7 cellular contexts compared by ENCODE assay signal in the genomic region with DNA sequence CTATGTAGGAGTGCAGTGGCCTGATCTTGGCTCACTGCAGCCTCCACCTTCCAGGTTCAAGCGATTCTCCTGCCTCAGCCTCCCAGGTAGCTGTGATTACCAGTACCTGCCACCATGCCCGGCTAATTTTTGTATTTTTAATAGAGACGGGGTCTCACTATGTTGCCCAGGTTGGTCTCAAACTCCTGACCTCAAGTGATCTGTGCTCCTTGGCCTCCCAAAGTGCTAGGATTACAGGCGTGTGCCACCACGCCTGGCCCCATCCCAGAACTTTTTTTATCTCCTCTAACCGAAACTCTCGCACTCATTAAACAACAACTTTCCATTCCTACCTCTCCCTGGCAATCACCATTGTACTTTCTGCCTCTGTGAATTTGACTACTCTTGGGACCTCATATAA. TPM values are rescaled to one million over a fixed set of nuclear protein-coding genes. Genes with fewer than 3 reads are reported as not detected.
DNase-seq lines count a peak whose midpoint lies in the region; ATAC-seq and TF ChIP-seq lines count a peak whose summit lies in the region.
"Not testable (repeated sequence)": the region's sequence is repeated elsewhere in the genome, so short reads cannot be mapped to it uniquely, and the experiment has no call there.

No MANE protein-coding gene starts in this region.

- not testable (repeated sequence) for H3K27me3 ChIP-seq in CD4-positive, alpha-beta T cell (ENCODE audit: control insufficient read depth, insufficient read depth, low read length)

- CTCF ChIA-PET in CD4-positive, alpha-beta T cell (lab: Charles Lee), result interaction anchor here (1.3 kb wide), 1 partner anchor 68 kb away, joined by 3 read pairs; no protein-coding TSS in a partner anchor
- CTCF ChIA-PET in activated CD4-positive, alpha-beta T cell treated with anti-CD3 and anti-CD28 coated beads for 36 hours (lab: Charles Lee), result interaction anchor here (0.6 to 2.4 kb wide), 3 partner anchors 60 to 158 kb away, joined by 3 to 8 read pairs (median 3); no protein-coding TSS in a partner anchor

- H3K36me3 Mint-ChIP-seq in CD4-positive, alpha-beta T cell (ENCODE audit: low read depth); HFFc6 (ENCODE audit: low read depth); activated CD4-positive, alpha-beta T cell treated with anti-CD3 and anti-CD28 coated beads for 36 hours (ENCODE audit: low read depth); activated T-helper 17 cell treated with anti-CD3 and anti-CD28 coated beads, Interleukin-2, amount 50 U/mL, for 72 hours (ENCODE audit: low read depth); immature natural killer cell; nephron (ENCODE audit: low read depth): not testable (repeated sequence)
- H3K36me3 Mint-ChIP-seq in brain, result peaks cover 22% of the 10 kb centered on the region

- H3K27ac Mint-ChIP-seq in CD4-positive, alpha-beta T cell, result peak overlapping the region; percentile 58
- H3K27ac Mint-ChIP-seq in HFFc6, result peak overlapping the region; percentile 38
- H3K27ac Mint-ChIP-seq in activated CD4-positive, alpha-beta T cell treated with anti-CD3 and anti-CD28 coated beads for 36 hours, result not testable (repeated sequence)
- H3K27ac Mint-ChIP-seq in activated T-helper 17 cell treated with anti-CD3 and anti-CD28 coated beads, Interleukin-2, amount 50 U/mL, for 72 hours, result peak overlapping the region; percentile 29
- H3K27ac Mint-ChIP-seq in brain, result peak overlapping the region in 4 of 5 experiments; percentile 15 to 53 (median 25)
- peak overlapping the region; percentile 16 to 77 (median 36) for H3K27ac Mint-ChIP-seq in immature natural killer cell
- peak overlapping the region in 2 of 3 experiments; percentile 2 to 12 for H3K27ac Mint-ChIP-seq in nephron

- H3K9me3 ChIP-seq in CD4-positive, alpha-beta T cell (ENCODE audit: control insufficient read depth, low read length), result not testable (repeated sequence)

- not testable (repeated sequence) for TF ChIP-seq CTCF in CD4-positive, alpha-beta T cell (IDR thresholded peaks at IDR 0.05); HFFc6 (IDR thresholded peaks at IDR 0.05); brain (conservative IDR thresholded peaks at IDR 0.05); nephron (IDR thresholded peaks at IDR 0.05; ENCODE audit: unreplicated experiment in 3 of 3)

- not testable (repeated sequence) for DNase-seq in CD4-positive, alpha-beta T cell; HFFc6; activated CD4-positive, alpha-beta T cell treated with anti-CD3 and anti-CD28 coated beads for 36 hours; immature natural killer cell

- intact Hi-C loops in CD4-positive, alpha-beta T cell (cut with DNase I, micrococcal nuclease), result loop anchor here (10.0 kb wide), 2 partner anchors 577 to 647 kb away; partner anchors contain the start of gene ETS2 (in 1 of the 2)
- intact Hi-C loops in activated CD4-positive, alpha-beta T cell treated with anti-CD3 and anti-CD28 coated beads for 36 hours (cut with DNase I, micrococcal nuclease), result loop anchor here in 1 of 2 experiments (10.0 kb wide), 1 partner anchor 617 kb away; no protein-coding TSS in a partner anchor

- not testable (repeated sequence) for ATAC-seq in CD4-positive, alpha-beta T cell (ENCODE audit: poor library complexity); activated CD4-positive, alpha-beta T cell treated with anti-CD3 and anti-CD28 coated beads for 36 hours; activated T-helper 17 cell treated with anti-CD3 and anti-CD28 coated beads, Interleukin-2, amount 50 U/mL, for 72 hours (replicated peaks)

- POLR2A ChIA-PET in CD4-positive, alpha-beta T cell (lab: Charles Lee), result interaction anchor here (1.2 kb wide), 1 partner anchor 68 kb away, joined by 3 read pairs; the partner anchor contains the start of gene BRWD1
- POLR2A ChIA-PET in activated CD4-positive, alpha-beta T cell treated with anti-CD3 and anti-CD28 coated beads for 36 hours (lab: Charles Lee), result not testable (repeated sequence)

- not testable (repeated sequence) for H3K27ac ChIP-seq in CD4-positive, alpha-beta T cell (ENCODE audit: low read depth, low read length)

- peak overlapping the region; percentile 76 for H3K4me3 Mint-ChIP-seq in CD4-positive, alpha-beta T cell
- H3K4me3 Mint-ChIP-seq in HFFc6, result peak overlapping the region; percentile 8
- H3K4me3 Mint-ChIP-seq in activated CD4-positive, alpha-beta T cell treated with anti-CD3 and anti-CD28 coated beads for 36 hours, result peak overlapping the region; percentile 17
- peak overlapping the region; percentile 34 for H3K4me3 Mint-ChIP-seq in activated T-helper 17 cell treated with anti-CD3 and anti-CD28 coated beads, Interleukin-2, amount 50 U/mL, for 72 hours
- H3K4me3 Mint-ChIP-seq in brain, result peak overlapping the region; percentile 75 to 97 (median 84)
- peak overlapping the region; percentile 12 to 63 (median 36) for H3K4me3 Mint-ChIP-seq in immature natural killer cell
- H3K4me3 Mint-ChIP-seq in nephron, result peak overlapping the region; percentile 70 to 82 (median 72)

- peaks cover 39% of the 10 kb centered on the region for H3K4me1 Mint-ChIP-seq in CD4-positive, alpha-beta T cell (ENCODE audit: low read depth)
- H3K4me1 Mint-ChIP-seq in HFFc6 (ENCODE audit: low read depth) (peaks cover 33% of the 10 kb centered on the region), brain (peaks cover 31% of the 10 kb centered on the region), immature natural killer cell (peaks cover 38 to 46% of the 10 kb centered on the region in 2 donors), nephron (peaks cover 14% of the 10 kb centered on the region)
- peaks cover 25% of the 10 kb centered on the region for H3K4me1 Mint-ChIP-seq in activated CD4-positive, alpha-beta T cell treated with anti-CD3 and anti-CD28 coated beads for 36 hours
- not testable (repeated sequence) for H3K4me1 Mint-ChIP-seq in activated T-helper 17 cell treated with anti-CD3 and anti-CD28 coated beads, Interleukin-2, amount 50 U/mL, for 72 hours

- not testable (repeated sequence) for H3K27me3 Mint-ChIP-seq in CD4-positive, alpha-beta T cell; HFFc6 (ENCODE audit: insufficient read depth); activated CD4-positive, alpha-beta T cell treated with anti-CD3 and anti-CD28 coated beads for 36 hours; activated T-helper 17 cell treated with anti-CD3 and anti-CD28 coated beads, Interleukin-2, amount 50 U/mL, for 72 hours; brain; immature natural killer cell (ENCODE audit: low read depth in 3 of 3); nephron (ENCODE audit: low read depth)

- not testable (repeated sequence) for H3K9me3 Mint-ChIP-seq in CD4-positive, alpha-beta T cell; HFFc6; activated CD4-positive, alpha-beta T cell treated with anti-CD3 and anti-CD28 coated beads for 36 hours (ENCODE audit: low read depth); activated T-helper 17 cell treated with anti-CD3 and anti-CD28 coated beads, Interleukin-2, amount 50 U/mL, for 72 hours; brain; immature natural killer cell; nephron

RNA-seq across cellular contexts. Expression of gene HMGN1, which starts 33.2 kb away (rescaled TPM):
- 100 to 1,000 TPM; 256 to 262 TPM for total RNA-seq in CD4-positive, alpha-beta T cell
- total RNA-seq in HFFc6 (2021; fragmentation: NEBNext Ultra II Directional; extraction: Animal tissue kit (Norgen Biotek cat#: 25700)), result 100 to 1,000 TPM; 177 to 229 (median 202) TPM
- 100 to 1,000 TPM; 335 to 419 TPM for total RNA-seq in activated CD4-positive, alpha-beta T cell treated with anti-CD3 and anti-CD28 coated beads for 36 hours
- total RNA-seq in activated T-helper 17 cell treated with anti-CD3 and anti-CD28 coated beads, Interleukin-2, amount 50 U/mL, for 72 hours, result 100 to 1,000 TPM; 254 to 398 TPM
- 161 TPM for polyA plus RNA-seq in brain (ENCODE audit: insufficient read depth, low read depth, low replicate concordance)
- 100 to 1,000 TPM; 191 to 322 (median 247) TPM for polyA plus RNA-seq in immature natural killer cell

Comparison
In these comparisons a context has a peak if more than half of its experiments do, and no peak if none do; other contexts are left out.
1. H3K4me3 Mint-ChIP-seq: peak in every context shown above with its lines; median percentile 84 in brain; 76 in CD4-positive, alpha-beta T cell; 72 in nephron; 36 in immature natural killer cell; 34 in activated T-helper 17 cell treated with anti-CD3 and anti-CD28 coated beads, Interleukin-2, amount 50 U/mL, for 72 hours; 17 in activated CD4-positive, alpha-beta T cell treated with anti-CD3 and anti-CD28 coated beads for 36 hours; 8 in HFFc6.